Comparison of ENCODE assay signal across 1 cellular context in the genomic region with DNA sequence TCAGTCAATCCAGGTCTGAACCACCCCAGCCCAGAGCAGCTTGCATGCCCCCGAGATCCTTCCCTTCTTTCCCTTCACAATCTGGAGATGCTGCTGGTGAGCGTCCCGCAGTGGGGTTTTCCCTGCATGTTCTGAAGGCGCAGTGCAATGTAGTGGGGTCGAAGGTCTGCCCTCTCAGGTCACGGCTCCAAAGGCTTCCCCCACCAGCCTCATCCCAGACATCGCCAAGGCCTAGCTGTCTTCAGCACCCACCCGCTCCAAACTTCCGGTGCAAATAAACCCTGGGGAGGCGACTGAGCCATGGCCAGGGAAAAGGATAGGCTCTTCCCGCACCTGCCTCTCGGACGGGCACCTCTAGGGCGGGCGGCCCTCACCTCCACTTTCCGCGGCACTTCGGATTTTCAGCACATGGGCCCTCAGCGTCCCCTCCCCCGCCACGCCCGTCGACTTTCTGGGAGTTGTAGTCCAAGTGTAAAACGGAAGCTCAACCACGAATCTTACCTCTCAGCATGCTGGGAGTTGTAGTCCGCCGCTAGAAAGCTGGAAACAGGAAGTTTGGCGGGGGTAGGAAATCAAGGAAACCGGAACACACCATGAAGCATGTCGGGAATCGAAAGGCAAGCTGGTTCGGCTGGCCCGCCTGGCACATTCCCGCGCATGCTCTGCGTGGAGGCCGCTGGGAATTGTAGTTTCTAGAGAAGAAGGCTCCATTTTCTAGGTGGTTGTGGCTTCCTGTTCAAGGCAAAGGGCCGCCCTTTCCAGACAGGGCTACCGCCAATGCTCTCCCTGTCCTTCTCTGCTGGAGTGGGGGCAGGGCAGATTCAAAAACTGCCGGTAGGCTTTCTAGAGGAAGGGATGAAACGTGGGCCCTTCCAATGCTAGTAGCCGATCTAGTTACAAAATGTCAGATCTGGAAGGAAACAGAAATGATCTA.
TF ChIP-seq lines count a peak whose summit lies in the region.

A gene (minus strand): TSS at position 410 of the 934 bp plus-strand sequence. CDS start 2,384 bp downstream, outside the sequence.

TF ChIP-seq in K562, 482 proteins besides CTCF, POLR2A, EP300 and RAD21 (continued from another document and continues in another):
- TF ChIP-seq, protein P1, sequence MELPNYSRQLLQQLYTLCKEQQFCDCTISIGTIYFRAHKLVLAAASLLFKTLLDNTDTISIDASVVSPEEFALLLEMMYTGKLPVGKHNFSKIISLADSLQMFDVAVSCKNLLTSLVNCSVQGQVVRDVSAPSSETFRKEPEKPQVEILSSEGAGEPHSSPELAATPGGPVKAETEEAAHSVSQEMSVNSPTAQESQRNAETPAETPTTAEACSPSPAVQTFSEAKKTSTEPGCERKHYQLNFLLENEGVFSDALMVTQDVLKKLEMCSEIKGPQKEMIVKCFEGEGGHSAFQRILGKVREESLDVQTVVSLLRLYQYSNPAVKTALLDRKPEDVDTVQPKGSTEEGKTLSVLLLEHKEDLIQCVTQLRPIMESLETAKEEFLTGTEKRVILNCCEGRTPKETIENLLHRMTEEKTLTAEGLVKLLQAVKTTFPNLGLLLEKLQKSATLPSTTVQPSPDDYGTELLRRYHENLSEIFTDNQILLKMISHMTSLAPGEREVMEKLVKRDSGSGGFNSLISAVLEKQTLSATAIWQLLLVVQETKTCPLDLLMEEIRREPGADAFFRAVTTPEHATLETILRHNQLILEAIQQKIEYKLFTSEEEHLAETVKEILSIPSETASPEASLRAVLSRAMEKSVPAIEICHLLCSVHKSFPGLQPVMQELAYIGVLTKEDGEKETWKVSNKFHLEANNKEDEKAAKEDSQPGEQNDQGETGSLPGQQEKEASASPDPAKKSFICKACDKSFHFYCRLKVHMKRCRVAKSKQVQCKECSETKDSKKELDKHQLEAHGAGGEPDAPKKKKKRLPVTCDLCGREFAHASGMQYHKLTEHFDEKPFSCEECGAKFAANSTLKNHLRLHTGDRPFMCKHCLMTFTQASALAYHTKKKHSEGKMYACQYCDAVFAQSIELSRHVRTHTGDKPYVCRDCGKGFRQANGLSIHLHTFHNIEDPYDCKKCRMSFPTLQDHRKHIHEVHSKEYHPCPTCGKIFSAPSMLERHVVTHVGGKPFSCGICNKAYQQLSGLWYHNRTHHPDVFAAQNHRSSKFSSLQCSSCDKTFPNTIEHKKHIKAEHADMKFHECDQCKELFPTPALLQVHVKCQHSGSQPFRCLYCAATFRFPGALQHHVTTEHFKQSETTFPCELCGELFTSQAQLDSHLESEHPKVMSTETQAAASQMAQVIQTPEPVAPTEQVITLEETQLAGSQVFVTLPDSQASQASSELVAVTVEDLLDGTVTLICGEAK (IDR thresholded peaks at IDR 0.05): peak; percentile 99
- TF ChIP-seq, protein P1 (CRISPR knock-in tag; IDR thresholded peaks at IDR 0.05): no peak
- TF ChIP-seq MYBL2 (IDR thresholded peaks at IDR 0.05; ENCODE audit: low read depth) (no peak), MYBL2 (CRISPR knock-in tag; IDR thresholded peaks at IDR 0.05; ENCODE audit: borderline replicate concordance) (no peak), ZNF766 (CRISPR knock-in tag; conservative IDR thresholded peaks at IDR 0.05) (peak; percentile 97), KDM5B (IDR thresholded peaks at IDR 0.05; ENCODE audit: insufficient replicate concordance, low read depth, low read length) (peak; percentile 73), CEBPG (CRISPR knock-in tag; IDR thresholded peaks at IDR 0.05) (no peak), CEBPG (tag; conservative IDR thresholded peaks at IDR 0.05 in 1 of 2, IDR thresholded peaks at IDR 0.05 in 1 of 2) (no peak), XRCC5 (IDR thresholded peaks at IDR 0.05; ENCODE audit: low read depth, low read length) (peak; percentile 83; the same call in 1 of the 2 replicates), MYNN (IDR thresholded peaks at IDR 0.05) (peak; percentile 52; the same call in 1 of the 2 replicates), MYNN (CRISPR knock-in tag; IDR thresholded peaks at IDR 0.05) (no peak), GATAD2B (IDR thresholded peaks at IDR 0.05; ENCODE audit: borderline replicate concordance) (no peak), YY1 (IDR thresholded peaks at IDR 0.05; ENCODE audit: borderline replicate concordance in 1 of 3, control insufficient read depth in 1 of 3, extremely low read depth in 1 of 3, insufficient read depth in 3 of 3, insufficient read length in 1 of 3, insufficient replicate concordance in 2 of 3, low read depth in 1 of 3, low read length in 2 of 3) (peak; percentile 55 to 92 (median 91)), IFI16 (CRISPR knock-in tag; IDR thresholded peaks at IDR 0.05) (no peak), ZNF282 (CRISPR knock-in tag; IDR thresholded peaks at IDR 0.05) (no peak), CBX2 (IDR thresholded peaks at IDR 0.05; ENCODE audit: insufficient read depth, low read length, poor library complexity, severe bottlenecking) (no peak), ZNF253 (CRISPR knock-in tag; conservative IDR thresholded peaks at IDR 0.05) (no peak), ZNF444 (CRISPR knock-in tag; IDR thresholded peaks at IDR 0.05) (no peak), MEF2A (IDR thresholded peaks at IDR 0.05; ENCODE audit: control insufficient read depth, low read depth, low read length) (no peak), HSF4 (CRISPR knock-in tag; IDR thresholded peaks at IDR 0.05; ENCODE audit: borderline replicate concordance) (no peak), CREBBP (IDR thresholded peaks at IDR 0.05; ENCODE audit: low read depth, low read length) (no peak), NR2C1 (IDR thresholded peaks at IDR 0.05) (peak; percentile 86), NR2C1 (tag; IDR thresholded peaks at IDR 0.05) (peak; percentile 94), ZNF583 (CRISPR knock-in tag; IDR thresholded peaks at IDR 0.05) (no peak), ZNF76 (CRISPR knock-in tag; IDR thresholded peaks at IDR 0.05; ENCODE audit: borderline replicate concordance) (peak; percentile 85; the same call in 1 of the 2 replicates), ASH1L (IDR thresholded peaks at IDR 0.05; ENCODE audit: borderline replicate concordance, low read depth, partially characterized antibody) (peak; percentile 87), NBN (IDR thresholded peaks at IDR 0.05; ENCODE audit: low read depth) (peak; percentile 76; the same call in 1 of the 2 replicates), FOXP1 (CRISPR knock-in tag; IDR thresholded peaks at IDR 0.05) (peak; percentile 44), ZNF263 (CRISPR knock-in tag; IDR thresholded peaks at IDR 0.05; ENCODE audit: borderline replicate concordance) (peak; percentile 52), HNRNPL (IDR thresholded peaks at IDR 0.05; ENCODE audit: low read depth, low read length) (no peak)
- TF ChIP-seq, protein P2, sequence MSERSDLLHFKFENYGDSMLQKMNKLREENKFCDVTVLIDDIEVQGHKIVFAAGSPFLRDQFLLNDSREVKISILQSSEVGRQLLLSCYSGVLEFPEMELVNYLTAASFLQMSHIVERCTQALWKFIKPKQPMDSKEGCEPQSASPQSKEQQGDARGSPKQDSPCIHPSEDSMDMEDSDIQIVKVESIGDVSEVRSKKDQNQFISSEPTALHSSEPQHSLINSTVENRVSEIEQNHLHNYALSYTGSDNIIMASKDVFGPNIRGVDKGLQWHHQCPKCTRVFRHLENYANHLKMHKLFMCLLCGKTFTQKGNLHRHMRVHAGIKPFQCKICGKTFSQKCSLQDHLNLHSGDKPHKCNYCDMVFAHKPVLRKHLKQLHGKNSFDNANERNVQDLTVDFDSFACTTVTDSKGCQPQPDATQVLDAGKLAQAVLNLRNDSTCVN (CRISPR knock-in tag; IDR thresholded peaks at IDR 0.05): 0 out of 2 replicates have a peak, but pooled peaks have one; percentile 5
- TF ChIP-seq, protein P3, sequence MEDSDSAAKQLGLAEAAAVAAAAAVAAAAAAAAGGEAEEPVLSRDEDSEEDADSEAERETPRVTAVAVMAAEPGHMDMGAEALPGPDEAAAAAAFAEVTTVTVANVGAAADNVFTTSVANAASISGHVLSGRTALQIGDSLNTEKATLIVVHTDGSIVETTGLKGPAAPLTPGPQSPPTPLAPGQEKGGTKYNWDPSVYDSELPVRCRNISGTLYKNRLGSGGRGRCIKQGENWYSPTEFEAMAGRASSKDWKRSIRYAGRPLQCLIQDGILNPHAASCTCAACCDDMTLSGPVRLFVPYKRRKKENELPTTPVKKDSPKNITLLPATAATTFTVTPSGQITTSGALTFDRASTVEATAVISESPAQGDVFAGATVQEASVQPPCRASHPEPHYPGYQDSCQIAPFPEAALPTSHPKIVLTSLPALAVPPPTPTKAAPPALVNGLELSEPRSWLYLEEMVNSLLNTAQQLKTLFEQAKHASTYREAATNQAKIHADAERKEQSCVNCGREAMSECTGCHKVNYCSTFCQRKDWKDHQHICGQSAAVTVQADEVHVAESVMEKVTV (CRISPR knock-in tag; IDR thresholded peaks at IDR 0.05): no peak
- TF ChIP-seq, protein P4, sequence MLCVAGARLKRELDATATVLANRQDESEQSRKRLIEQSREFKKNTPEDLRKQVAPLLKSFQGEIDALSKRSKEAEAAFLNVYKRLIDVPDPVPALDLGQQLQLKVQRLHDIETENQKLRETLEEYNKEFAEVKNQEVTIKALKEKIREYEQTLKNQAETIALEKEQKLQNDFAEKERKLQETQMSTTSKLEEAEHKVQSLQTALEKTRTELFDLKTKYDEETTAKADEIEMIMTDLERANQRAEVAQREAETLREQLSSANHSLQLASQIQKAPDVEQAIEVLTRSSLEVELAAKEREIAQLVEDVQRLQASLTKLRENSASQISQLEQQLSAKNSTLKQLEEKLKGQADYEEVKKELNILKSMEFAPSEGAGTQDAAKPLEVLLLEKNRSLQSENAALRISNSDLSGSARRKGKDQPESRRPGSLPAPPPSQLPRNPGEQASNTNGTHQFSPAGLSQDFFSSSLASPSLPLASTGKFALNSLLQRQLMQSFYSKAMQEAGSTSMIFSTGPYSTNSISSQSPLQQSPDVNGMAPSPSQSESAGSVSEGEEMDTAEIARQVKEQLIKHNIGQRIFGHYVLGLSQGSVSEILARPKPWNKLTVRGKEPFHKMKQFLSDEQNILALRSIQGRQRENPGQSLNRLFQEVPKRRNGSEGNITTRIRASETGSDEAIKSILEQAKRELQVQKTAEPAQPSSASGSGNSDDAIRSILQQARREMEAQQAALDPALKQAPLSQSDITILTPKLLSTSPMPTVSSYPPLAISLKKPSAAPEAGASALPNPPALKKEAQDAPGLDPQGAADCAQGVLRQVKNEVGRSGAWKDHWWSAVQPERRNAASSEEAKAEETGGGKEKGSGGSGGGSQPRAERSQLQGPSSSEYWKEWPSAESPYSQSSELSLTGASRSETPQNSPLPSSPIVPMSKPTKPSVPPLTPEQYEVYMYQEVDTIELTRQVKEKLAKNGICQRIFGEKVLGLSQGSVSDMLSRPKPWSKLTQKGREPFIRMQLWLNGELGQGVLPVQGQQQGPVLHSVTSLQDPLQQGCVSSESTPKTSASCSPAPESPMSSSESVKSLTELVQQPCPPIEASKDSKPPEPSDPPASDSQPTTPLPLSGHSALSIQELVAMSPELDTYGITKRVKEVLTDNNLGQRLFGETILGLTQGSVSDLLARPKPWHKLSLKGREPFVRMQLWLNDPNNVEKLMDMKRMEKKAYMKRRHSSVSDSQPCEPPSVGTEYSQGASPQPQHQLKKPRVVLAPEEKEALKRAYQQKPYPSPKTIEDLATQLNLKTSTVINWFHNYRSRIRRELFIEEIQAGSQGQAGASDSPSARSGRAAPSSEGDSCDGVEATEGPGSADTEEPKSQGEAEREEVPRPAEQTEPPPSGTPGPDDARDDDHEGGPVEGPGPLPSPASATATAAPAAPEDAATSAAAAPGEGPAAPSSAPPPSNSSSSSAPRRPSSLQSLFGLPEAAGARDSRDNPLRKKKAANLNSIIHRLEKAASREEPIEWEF (CRISPR knock-in tag; IDR thresholded peaks at IDR 0.05): no peak
- TF ChIP-seq, protein P5, sequence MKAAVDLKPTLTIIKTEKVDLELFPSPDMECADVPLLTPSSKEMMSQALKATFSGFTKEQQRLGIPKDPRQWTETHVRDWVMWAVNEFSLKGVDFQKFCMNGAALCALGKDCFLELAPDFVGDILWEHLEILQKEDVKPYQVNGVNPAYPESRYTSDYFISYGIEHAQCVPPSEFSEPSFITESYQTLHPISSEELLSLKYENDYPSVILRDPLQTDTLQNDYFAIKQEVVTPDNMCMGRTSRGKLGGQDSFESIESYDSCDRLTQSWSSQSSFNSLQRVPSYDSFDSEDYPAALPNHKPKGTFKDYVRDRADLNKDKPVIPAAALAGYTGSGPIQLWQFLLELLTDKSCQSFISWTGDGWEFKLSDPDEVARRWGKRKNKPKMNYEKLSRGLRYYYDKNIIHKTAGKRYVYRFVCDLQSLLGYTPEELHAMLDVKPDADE (conservative IDR thresholded peaks at IDR 0.05; ENCODE audit: control insufficient read depth, low read depth, low read length): peak; percentile 98
- TF ChIP-seq, protein P6, sequence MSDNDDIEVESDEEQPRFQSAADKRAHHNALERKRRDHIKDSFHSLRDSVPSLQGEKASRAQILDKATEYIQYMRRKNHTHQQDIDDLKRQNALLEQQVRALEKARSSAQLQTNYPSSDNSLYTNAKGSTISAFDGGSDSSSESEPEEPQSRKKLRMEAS (CRISPR knock-in tag; IDR thresholded peaks at IDR 0.05): peak; percentile 99
- TF ChIP-seq, protein P7, sequence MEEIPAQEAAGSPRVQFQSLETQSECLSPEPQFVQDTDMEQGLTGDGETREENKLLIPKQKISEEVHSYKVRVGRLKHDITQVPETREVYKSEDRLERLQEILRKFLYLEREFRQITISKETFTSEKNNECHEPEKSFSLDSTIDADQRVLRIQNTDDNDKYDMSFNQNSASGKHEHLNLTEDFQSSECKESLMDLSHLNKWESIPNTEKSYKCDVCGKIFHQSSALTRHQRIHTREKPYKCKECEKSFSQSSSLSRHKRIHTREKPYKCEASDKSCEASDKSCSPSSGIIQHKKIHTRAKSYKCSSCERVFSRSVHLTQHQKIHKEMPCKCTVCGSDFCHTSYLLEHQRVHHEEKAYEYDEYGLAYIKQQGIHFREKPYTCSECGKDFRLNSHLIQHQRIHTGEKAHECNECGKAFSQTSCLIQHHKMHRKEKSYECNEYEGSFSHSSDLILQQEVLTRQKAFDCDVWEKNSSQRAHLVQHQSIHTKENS (CRISPR knock-in tag; IDR thresholded peaks at IDR 0.05): no peak
